Comparison of ENCODE assay signal across 12 cellular contexts in genomic region chr1:93635614-93636543, GRCh38. TPM values are rescaled to one million over a fixed set of nuclear protein-coding genes. Genes with fewer than 3 reads are reported as not detected.
DNase-seq lines count a peak whose midpoint lies in the region; ATAC-seq and TF ChIP-seq lines count a peak whose summit lies in the region.
"Had no signal": no experiment of that assay in that cellular context is flagged by ENCODE, and none has a peak within 500 bp of the region (broad histone marks: within the 10 kb centered on the region; RNA-seq: fewer than 3 reads in every experiment).

No MANE protein-coding gene starts in this region.

- H3K4me1 Mint-ChIP-seq in H9 = peaks cover 29 to 37% of the 10 kb centered on the region in 2 experiments

- intact Hi-C loops in tibial artery (cut with DNase I; ENCODE audit: low total_unique reads) = no loop called here

- H2AFZ ChIP-seq in H9 (ENCODE audit: low read length) (no peak overlapping the region), trophoblast cell (ENCODE audit: insufficient read depth, low read length, poor library complexity) (no peak overlapping the region)
- H2AFZ ChIP-seq: PC-9 had no signal

- H2AK5ac ChIP-seq in H9 (ENCODE audit: insufficient read length, low read length) = no peak overlapping the region
- no peak overlapping the region for H2AK5ac ChIP-seq in trophoblast cell (ENCODE audit: low read length)

- DNase-seq in H9 = peak; percentile 86
- DNase-seq in astrocyte of the hippocampus (ENCODE audit: low read depth, low spot score) = peak; percentile 89
- DNase-seq in hypothalamus (lab: John Stamatoyannopoulos, UW) = peak in 36 of 51 donors; percentile 11 to 80 (median 49)
- DNase-seq in trophoblast cell = peak in 1 of 2 donors; percentile 57
- no peak for DNase-seq in activated T-cell treated with anti-CD3 and anti-CD28 coated beads, Interleukin-2, amount 50 U/mL, for 48 hours
- no peak for DNase-seq in SKM-1 (lab: John Stamatoyannopoulos, UW; ENCODE audit: unreplicated experiment)
- no peak for DNase-seq in tibial artery
- DNase-seq: colonic mucosa, PC-9, uterus had no signal

- peak overlapping the region; percentile 10 to 53; a peak in 2 of 5 replicates for H3K4me3 Mint-ChIP-seq in H9

- H4K8ac ChIP-seq in H9 (replicated peaks; ENCODE audit: insufficient read length, low read depth, low read length) = no peak overlapping the region
- H4K8ac ChIP-seq in trophoblast cell (ENCODE audit: low read depth, low read length) = peak overlapping the region; percentile 68

- H3K18ac ChIP-seq in H9 (ENCODE audit: insufficient read length, low read depth, low read length) = peak overlapping the region; percentile 43
- peak overlapping the region; percentile 71 for H3K18ac ChIP-seq in trophoblast cell (ENCODE audit: low read length)

- TF ChIP-seq CTCF in H9 (conservative IDR thresholded peaks at IDR 0.05) = no peak
- no peak for TF ChIP-seq CTCF in tibial artery (IDR thresholded peaks at IDR 0.05)

- H3K27me3 Mint-ChIP-seq in H9 (ENCODE audit: low read depth) = no peaks in the 10 kb centered on the region

- no peaks in the 10 kb centered on the region for H3K23me2 ChIP-seq in H9 (ENCODE audit: insufficient read length, low read depth, low read length, poor library complexity, severe bottlenecking)

- no peak overlapping the region for H3K4me3 ChIP-seq in trophoblast cell (ENCODE audit: low read depth, low read length)
- H3K4me3 ChIP-seq in tibial artery = no peak overlapping the region
- H3K4me3 ChIP-seq: BLaER1 treated with 17β-estradiol and CSF1 and Interleukin-3, amounts not matched to agents 10 nM and 100 nM; colonic mucosa; PC-9; uterus had no signal

- H3K9me3 ChIP-seq in H9 (ENCODE audit: control insufficient read depth, low read depth, low read length) (no peaks in the 10 kb centered on the region), trophoblast cell (ENCODE audit: insufficient read depth, low read depth, low read length) (peaks cover 3% of the 10 kb centered on the region), tibial artery (no peaks in the 10 kb centered on the region)
- H3K9me3 ChIP-seq: colonic mucosa, uterus had no signal

- no peak overlapping the region for H3K4me2 ChIP-seq in H9 (ENCODE audit: insufficient read depth, insufficient read length, low read length)
- H3K4me2 ChIP-seq in trophoblast cell (ENCODE audit: low read length) = no peak overlapping the region
- H3K4me2 ChIP-seq: BLaER1 treated with 17β-estradiol and CSF1 and Interleukin-3, amounts not matched to agents 10 nM and 100 nM; PC-9 had no signal

- H3K56ac ChIP-seq in H9 (ENCODE audit: insufficient read length, low read depth, low read length) = no peak overlapping the region

- H4K91ac ChIP-seq in H9 (ENCODE audit: insufficient read length, low read depth, low read length) (no peak overlapping the region), trophoblast cell (ENCODE audit: low read depth, low read length) (peak overlapping the region; percentile 32)

- no peak overlapping the region for H4K5ac ChIP-seq in H9 (ENCODE audit: insufficient read length, low read depth, low read length)

- H2BK12ac ChIP-seq in H9 (ENCODE audit: insufficient read length, low read depth, low read length) = no peak overlapping the region
- peak overlapping the region; percentile 17 for H2BK12ac ChIP-seq in trophoblast cell (ENCODE audit: low read length)

- H3K14ac ChIP-seq in H9 (ENCODE audit: insufficient read depth, low read length) (no peak overlapping the region; the same call in 1 of the 2 replicates), trophoblast cell (ENCODE audit: low read length) (peak overlapping the region; percentile 32)

- H4K12ac ChIP-seq in trophoblast cell (ENCODE audit: low read depth, low read length) = peak overlapping the region; percentile 26

- H2BK120ac ChIP-seq in H9 (ENCODE audit: low read depth, low read length, poor library complexity, severe bottlenecking) (no peak overlapping the region), trophoblast cell (ENCODE audit: insufficient read depth, low read length, poor library complexity) (peak overlapping the region; percentile 13)

- H3K36me3 ChIP-seq in trophoblast cell (ENCODE audit: control insufficient read depth in 1 of 2, insufficient read depth in 2 of 2, low read length in 2 of 2) (peaks cover 10 to 14% of the 10 kb centered on the region in 2 experiments), tibial artery (no peaks in the 10 kb centered on the region)
- H3K36me3 ChIP-seq: colonic mucosa, uterus had no signal

- no peak for ATAC-seq in GM18868 (IDR thresholded peaks at IDR 0.05; ENCODE audit: unreplicated experiment)

- peak overlapping the region; percentile 13 for H2BK5ac ChIP-seq in H9 (ENCODE audit: insufficient read length, low read length)
- H2BK5ac ChIP-seq in trophoblast cell (ENCODE audit: low read depth, low read length, poor library complexity) = peak overlapping the region; percentile 8

- H3K27ac ChIP-seq in H9 (ENCODE audit: insufficient read length, low read depth, low read length) (peak overlapping the region; percentile 86), trophoblast cell (ENCODE audit: low read depth, low read length) (peak overlapping the region; percentile 53), tibial artery (no peak overlapping the region)
- H3K27ac ChIP-seq: BLaER1 treated with 17β-estradiol and CSF1 and Interleukin-3, amounts not matched to agents 10 nM and 100 nM; colonic mucosa had no signal

- H3K9ac ChIP-seq in H9 (ENCODE audit: extremely low read depth, insufficient read length, low read length) = no peak overlapping the region
- no peak overlapping the region for H3K9ac ChIP-seq in trophoblast cell (ENCODE audit: low read length)
- H3K9ac ChIP-seq: BLaER1 treated with 17β-estradiol and CSF1 and Interleukin-3, amounts not matched to agents 10 nM and 100 nM had no signal

- peaks cover 8 to 13% of the 10 kb centered on the region in 2 experiments for H3K9me3 Mint-ChIP-seq in H9

- H3K27me3 ChIP-seq in H9 (ENCODE audit: insufficient read depth, low read length) (no peaks in the 10 kb centered on the region), trophoblast cell (ENCODE audit: insufficient read depth, low read length) (no peaks in the 10 kb centered on the region), tibial artery (no peaks in the 10 kb centered on the region)
- H3K27me3 ChIP-seq: BLaER1 treated with 17β-estradiol and CSF1 and Interleukin-3, amounts not matched to agents 10 nM and 100 nM; colonic mucosa; uterus had no signal

- peaks cover 15 to 28% (median 15%) of the 10 kb centered on the region in 3 experiments for H3K36me3 Mint-ChIP-seq in H9 (ENCODE audit: insufficient read depth in 1 of 3, low read depth in 3 of 3)

- H3K79me1 ChIP-seq in H9 (ENCODE audit: insufficient read depth, low read depth, low read length, poor library complexity, severe bottlenecking) = no peaks in the 10 kb centered on the region
- H3K79me1 ChIP-seq in trophoblast cell (ENCODE audit: low read length) = peaks cover 9% of the 10 kb centered on the region

- H2BK15ac ChIP-seq in H9 (ENCODE audit: low read depth, low read length) = no peak overlapping the region

- H4K20me1 ChIP-seq in H9 (ENCODE audit: control insufficient read depth, insufficient read depth, insufficient read length) = no peaks in the 10 kb centered on the region

- H2BK20ac ChIP-seq in H9 (ENCODE audit: low read depth, low read length, poor library complexity, severe bottlenecking) = no peak overlapping the region

- no peaks in the 10 kb centered on the region for H3K79me2 ChIP-seq in H9 (ENCODE audit: insufficient read depth, low read length)
- H3K79me2 ChIP-seq in trophoblast cell (ENCODE audit: control insufficient read depth, insufficient read depth, low read length, poor library complexity) = peaks cover 2% of the 10 kb centered on the region

- peak overlapping the region; percentile 54 for H3T11ph ChIP-seq in H9 (ENCODE audit: low read length)

- H3K23ac ChIP-seq in H9 (ENCODE audit: insufficient read length, low read depth, low read length) (no peak overlapping the region), trophoblast cell (ENCODE audit: low read length) (no peak overlapping the region)

- peaks cover 15% of the 10 kb centered on the region for H3K4me1 ChIP-seq in H9 (ENCODE audit: insufficient read depth, low read length)
- peaks cover 15 to 18% of the 10 kb centered on the region in 2 experiments for H3K4me1 ChIP-seq in trophoblast cell (ENCODE audit: control insufficient read depth in 1 of 2, insufficient read depth in 2 of 2, low read length in 2 of 2)
- H3K4me1 ChIP-seq in tibial artery = peaks cover 0 to 8% (median 2%) of the 10 kb centered on the region in 4 donors
- H3K4me1 ChIP-seq: colonic mucosa, uterus had no signal

- H3K4ac ChIP-seq in H9 (ENCODE audit: low read depth, low read length) (no peak overlapping the region; the same call in 1 of the 2 replicates), trophoblast cell (ENCODE audit: low read depth, low read length) (no peak overlapping the region)

- H3K27ac Mint-ChIP-seq in H9 = peak overlapping the region; percentile 93 to 98 (median 98)

- WGBS in H9 (ENCODE audit: extremely low coverage, insufficient read length, low lambda C conversion rate) = no CpG with 5 or more reads among the region's 14 CpGs
- no CpG with 5 or more reads among the region's 14 CpGs for WGBS in trophoblast cell (ENCODE audit: extremely low coverage, insufficient coverage, insufficient read length)

RNA-seq across cellular contexts. Expression of gene BCAR3, which starts 45.8 kb away (rescaled TPM):
- 4.9 and 5.6 TPM in 2 replicates for total RNA-seq in H9 (2021)
- polyA plus RNA-seq in trophoblast cell (2013) = 28.1 and 29.7 TPM in 2 replicates

Comparison
In these comparisons a context has a peak if more than half of its experiments do, and no peak if none do; other contexts are left out.
1. DNase-seq: peak in H9 (single experiment), astrocyte of the hippocampus (single experiment) and hypothalamus (36 of 51); none in activated T-cell treated with anti-CD3 and anti-CD28 coated beads, Interleukin-2, amount 50 U/mL, for 48 hours (0 of 2), SKM-1 (single experiment) and tibial artery (0 of 2).
2. H3K27ac ChIP-seq: peak in H9 (single experiment) and trophoblast cell (single experiment); none in tibial artery (0 of 2).